ENCODE assay signal across 14 cellular contexts in genomic region chr19:45952341-45952690, GRCh38. TPM values are rescaled to one million over a fixed set of nuclear protein-coding genes. Genes with fewer than 3 reads are reported as not detected.
DNase-seq lines count a peak whose midpoint lies in the region; ATAC-seq lines count a peak whose summit lies in the region.
"Had no signal": no experiment of that assay in that cellular context is flagged by ENCODE, and none has a peak within 500 bp of the region (broad histone marks: within the 10 kb centered on the region; RNA-seq: fewer than 3 reads in every experiment).

No MANE protein-coding gene starts in this region.

- DNase-seq in stimulated activated naive CD8-positive, alpha-beta T cell treated with anti-CD3 and anti-CD28 coated beads, Interleukin-15, Interleukin-2, amounts not matched to agents 100 U/mL and 50 U/mL, for 24 hours: no peak
- DNase-seq in SHP77 treated with DMSO at 0.1 percent for 48 hours (lab: John Stamatoyannopoulos, UW) (no peak), AG20443 (ENCODE audit: low spot score) (no peak), NCI-H2107 (lab: John Stamatoyannopoulos, UW) (no peak), NCI-H1092 (lab: John Stamatoyannopoulos, UW) (no peak)
- DNase-seq: BE2C, midbrain, NCI-H510A treated with DMSO at 0.1 percent for 48 hours, substantia nigra, SW 1271 had no signal

- H3K9me3 Mint-ChIP-seq in stimulated activated naive CD8-positive, alpha-beta T cell treated with anti-CD3 and anti-CD28 coated beads, Interleukin-15, Interleukin-2, amounts not matched to agents 100 ng/mL and 50 ng/mL, for 24 hours: peaks cover 4% of the 10 kb centered on the region

- peaks cover 11% of the 10 kb centered on the region for H3K4me1 Mint-ChIP-seq in stimulated activated naive CD8-positive, alpha-beta T cell treated with anti-CD3 and anti-CD28 coated beads, Interleukin-15, Interleukin-2, amounts not matched to agents 100 ng/mL and 50 ng/mL, for 24 hours (ENCODE audit: low read depth)

- peaks cover 38% of the 10 kb centered on the region for H3K27me3 Mint-ChIP-seq in stimulated activated naive CD8-positive, alpha-beta T cell treated with anti-CD3 and anti-CD28 coated beads, Interleukin-15, Interleukin-2, amounts not matched to agents 100 ng/mL and 50 ng/mL, for 24 hours

- 35% methylated on average over 4 to 8 of the region's 8 CpGs for WGBS in mesodermal cell (ENCODE audit: insufficient coverage in 2 of 2), 2 experiments

- ATAC-seq in stimulated activated naive CD8-positive, alpha-beta T cell treated with anti-CD3 and anti-CD28 coated beads, Interleukin-15, Interleukin-2, amounts not matched to agents 100 U/mL and 50 U/mL, for 24 hours: no peak

- H3K4me3 Mint-ChIP-seq in stimulated activated naive CD8-positive, alpha-beta T cell treated with anti-CD3 and anti-CD28 coated beads, Interleukin-15, Interleukin-2, amounts not matched to agents 100 ng/mL and 50 ng/mL, for 24 hours: peak overlapping the region; percentile 30

- H3K36me3 ChIP-seq in mesodermal cell (ENCODE audit: control insufficient read depth, insufficient read depth, low read length): no peaks in the 10 kb centered on the region
- H3K36me3 ChIP-seq: breast epithelium had no signal

- H3K9me3 ChIP-seq in mesodermal cell (ENCODE audit: control insufficient read depth, low read length): no peaks in the 10 kb centered on the region
- H3K9me3 ChIP-seq: BE2C had no signal

- H3K4me3 ChIP-seq in mesodermal cell (ENCODE audit: extremely low read depth, insufficient read depth, low read length, poor library complexity, severe bottlenecking): peak overlapping the region; percentile 33

- peaks cover 12% of the 10 kb centered on the region for H3K4me1 ChIP-seq in mesodermal cell (ENCODE audit: control insufficient read depth, insufficient read depth, low read length, poor library complexity, severe bottlenecking)
- H3K4me1 ChIP-seq: breast epithelium had no signal

- peak overlapping the region; percentile 60 for H3K27ac ChIP-seq in angular gyrus (ENCODE audit: low read depth, low read length)
- no peak overlapping the region for H3K27ac ChIP-seq in mesodermal cell (ENCODE audit: low read depth, low read length, severe bottlenecking)
- H3K27ac ChIP-seq: breast epithelium had no signal

- H3K27ac Mint-ChIP-seq in stimulated activated naive CD8-positive, alpha-beta T cell treated with anti-CD3 and anti-CD28 coated beads, Interleukin-15, Interleukin-2, amounts not matched to agents 100 ng/mL and 50 ng/mL, for 24 hours: no peak overlapping the region

- H3K36me3 Mint-ChIP-seq in stimulated activated naive CD8-positive, alpha-beta T cell treated with anti-CD3 and anti-CD28 coated beads, Interleukin-15, Interleukin-2, amounts not matched to agents 100 ng/mL and 50 ng/mL, for 24 hours (ENCODE audit: low read depth): no peaks in the 10 kb centered on the region

RNA-seq across cellular contexts. Expression of gene NOVA2, which starts 21.3 kb away (rescaled TPM):
- polyA plus RNA-seq in mesodermal cell (2013, experiment 1 of 2): 8.6 TPM
- 5.6 TPM for polyA plus RNA-seq in mesodermal cell (2013, experiment 2 of 2)

RNA-seq across cellular contexts. Expression of gene NANOS2, which starts 37.7 kb away (rescaled TPM):
- not detected for polyA plus RNA-seq in mesodermal cell (2013, experiment 1 of 2)
- not detected for polyA plus RNA-seq in mesodermal cell (2013, experiment 2 of 2)

RNA-seq across cellular contexts. Expression of gene CCDC61, which starts 43.0 kb away (rescaled TPM):
- polyA plus RNA-seq in mesodermal cell (2013, experiment 1 of 2): 7.2 TPM
- polyA plus RNA-seq in mesodermal cell (2013, experiment 2 of 2): 6.5 TPM

RNA-seq across cellular contexts. Expression of gene MYPOP, which starts 49.9 kb away (rescaled TPM):
- 12.1 TPM for polyA plus RNA-seq in mesodermal cell (2013, experiment 1 of 2)
- polyA plus RNA-seq in mesodermal cell (2013, experiment 2 of 2): 9.0 TPM
